Comparison of ENCODE assay signal across 14 cellular contexts in genomic region chr12:93705237-93705636, GRCh38. TPM values are rescaled to one million over a fixed set of nuclear protein-coding genes. Genes with fewer than 3 reads are reported as not detected.
A peak's percentile ranks its signal among the peaks of the same experiment; 100 is the strongest.
DNase-seq lines count a peak whose midpoint lies in the region; ATAC-seq and TF ChIP-seq lines count a peak whose summit lies in the region.
"Had no signal": no experiment of that assay in that cellular context is flagged by ENCODE, and none has a peak within 500 bp of the region (broad histone marks: within the 10 kb centered on the region; RNA-seq: fewer than 3 reads in every experiment).

No MANE protein-coding gene starts in this region.

- H3K36me3 Mint-ChIP-seq in HFFc6 (ENCODE audit: low read depth) (peaks cover 30% of the 10 kb centered on the region), glutamatergic neuron (ENCODE audit: unreplicated experiment) (peaks cover 8% of the 10 kb centered on the region)
- H3K36me3 Mint-ChIP-seq: CD14-positive monocyte had no signal

- H3K9me3 Mint-ChIP-seq in HFFc6, result peaks cover 17% of the 10 kb centered on the region
- peaks cover 3% of the 10 kb centered on the region for H3K9me3 Mint-ChIP-seq in glutamatergic neuron (ENCODE audit: unreplicated experiment)

- TF ChIP-seq CTCF in HFFc6 (IDR thresholded peaks at IDR 0.05) (no peak), glutamatergic neuron (IDR thresholded peaks at IDR 0.05; ENCODE audit: partially characterized antibody, unreplicated experiment) (no peak)

- H3K4me1 Mint-ChIP-seq in HFFc6 (ENCODE audit: low read depth) (peaks cover 74% of the 10 kb centered on the region), glutamatergic neuron (ENCODE audit: low read depth, unreplicated experiment) (peaks cover 24% of the 10 kb centered on the region)
- H3K4me1 Mint-ChIP-seq: CD14-positive monocyte had no signal

- peaks cover 1% of the 10 kb centered on the region; the same call in 1 of the 2 replicates for H3K27me3 Mint-ChIP-seq in HFFc6 (ENCODE audit: insufficient read depth)
- no peaks in the 10 kb centered on the region for H3K27me3 Mint-ChIP-seq in glutamatergic neuron (ENCODE audit: unreplicated experiment)

- intact Hi-C loops in posterior vena cava (cut with DNase I), result no loop called here

- no peak overlapping the region for H3K4me3 Mint-ChIP-seq in HFFc6
- no peak overlapping the region for H3K4me3 Mint-ChIP-seq in glutamatergic neuron (ENCODE audit: unreplicated experiment)
- H3K4me3 Mint-ChIP-seq: CD14-positive monocyte; CD8-positive, alpha-beta T cell had no signal

- CTCF ChIA-PET in HEK293T (lab: Yijun Ruan, JAX), result no interaction called here

- POLR2A ChIA-PET in HEK293T (lab: Yijun Ruan, JAX), result no interaction called here

- H3K27ac Mint-ChIP-seq in HFFc6 (0 out of 2 replicates have a peak overlapping the region, but pooled peaks have one; percentile 93), glutamatergic neuron (ENCODE audit: unreplicated experiment) (peak overlapping the region; percentile 19)
- H3K27ac Mint-ChIP-seq: CD14-positive monocyte; CD8-positive, alpha-beta T cell had no signal

- peak; percentile 42 for ATAC-seq in SK-N-SH treated with all-trans-retinoic acid at 6 μM for 48 hours
- ATAC-seq: CD8-positive, alpha-beta T cell; HCT116 had no signal

- DNase-seq in NCI-H2171 treated with DMSO at 0.1 percent for 48 hours (lab: John Stamatoyannopoulos, UW) (peak; percentile 33), NCI-H2171 (lab: John Stamatoyannopoulos, UW) (no peak), HFFc6 (no peak), glutamatergic neuron (no peak), HEK293T (ENCODE audit: extremely low spot score) (no peak), GM03348 (ENCODE audit: low spot score) (no peak), posterior vena cava (ENCODE audit: low spot score) (no peak)
- DNase-seq: CD8-positive, alpha-beta T cell; COR-L47; DND-41; GF-D8 had no signal

TF ChIP-seq in SK-N-SH treated with all-trans-retinoic acid at 6 μM for 48 hours, 23 proteins besides CTCF, POLR2A, EP300 and RAD21:
- TF ChIP-seq ZFP30 (CRISPR knock-in tag; IDR thresholded peaks at IDR 0.05) (no peak), ISL1 (CRISPR knock-in tag; IDR thresholded peaks at IDR 0.05) (peak; percentile 47; the same call in 1 of the 2 replicates), POU6F1 (CRISPR knock-in tag; IDR thresholded peaks at IDR 0.05; ENCODE audit: borderline replicate concordance, low read depth) (no peak), GLIS3 (CRISPR knock-in tag; IDR thresholded peaks at IDR 0.05) (no peak)

TF ChIP-seq in HEK293T, 16 proteins besides CTCF, POLR2A, EP300 and RAD21:
- TF ChIP-seq ELF4 (IDR thresholded peaks at IDR 0.05) (no peak), ZNF384 (IDR thresholded peaks at IDR 0.05) (no peak), SUZ12 (IDR thresholded peaks at IDR 0.05) (no peak), HDGF (IDR thresholded peaks at IDR 0.05; ENCODE audit: borderline replicate concordance) (no peak), FOXK2 (IDR thresholded peaks at IDR 0.05) (no peak), NFRKB (IDR thresholded peaks at IDR 0.05) (no peak), FOXM1 (IDR thresholded peaks at IDR 0.05; ENCODE audit: borderline replicate concordance) (no peak), SP1 (IDR thresholded peaks at IDR 0.05) (no peak), TARDBP (IDR thresholded peaks at IDR 0.05) (no peak), LEF1 (IDR thresholded peaks at IDR 0.05; ENCODE audit: borderline replicate concordance) (no peak), FOXA1 (IDR thresholded peaks at IDR 0.05) (no peak), L3MBTL2 (conservative IDR thresholded peaks at IDR 0.05) (no peak), PKNOX1 (IDR thresholded peaks at IDR 0.05) (no peak), CTBP1 (IDR thresholded peaks at IDR 0.05; ENCODE audit: borderline replicate concordance) (no peak), ARNT (IDR thresholded peaks at IDR 0.05) (no peak), BHLHE40 (IDR thresholded peaks at IDR 0.05; ENCODE audit: borderline replicate concordance) (no peak)

RNA-seq across cellular contexts. Expression of gene CRADD, which starts 28.1 kb away (rescaled TPM):
- 10 to 100 TPM; 15.3 to 20.1 (median 17.9) TPM for total RNA-seq in HFFc6 (2021; fragmentation: NEBNext Ultra II Directional; extraction: Animal tissue kit (Norgen Biotek cat#: 25700))
- total RNA-seq in glutamatergic neuron (ENCODE audit: unreplicated experiment) (18.8 TPM), posterior vena cava (10 to 100 TPM; 21.6 to 22.0 TPM)
